Comparison of ENCODE assay signal across 7 cellular contexts in the genomic region with DNA sequence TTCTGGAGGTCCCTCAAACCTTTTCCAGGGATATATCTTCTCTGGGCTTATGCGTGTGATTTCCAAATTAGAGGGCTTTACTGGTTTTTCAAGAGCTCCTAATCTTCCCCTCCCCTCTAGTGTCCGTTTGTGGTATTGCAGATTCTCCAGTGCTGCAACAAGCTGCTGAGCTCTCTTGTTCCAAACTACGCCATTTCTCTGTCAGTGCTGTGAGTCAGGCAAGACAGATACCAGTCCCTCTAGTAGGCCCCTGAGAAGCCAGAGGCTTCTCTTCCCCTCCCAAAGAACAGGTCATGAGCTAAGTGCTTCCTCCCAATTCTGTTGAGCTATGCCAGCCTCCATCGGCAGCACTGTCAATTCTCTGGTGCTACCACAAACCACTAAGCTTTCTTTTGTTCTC.
DNase-seq lines count a peak whose midpoint lies in the region; ATAC-seq and TF ChIP-seq lines count a peak whose summit lies in the region.

No MANE protein-coding gene starts in this region.

- no peaks in the 10 kb centered on the region for H3K9me3 ChIP-seq in MM.1S (replicated peaks; ENCODE audit: insufficient read depth, low read length)
- peaks cover 0 to 6% of the 10 kb centered on the region in 2 donors for H3K9me3 ChIP-seq in left lung

- no peaks in the 10 kb centered on the region for H4K20me1 ChIP-seq in MM.1S (ENCODE audit: insufficient read depth, low read length)

- DNase-seq in GM10248 (ENCODE audit: extremely low spot score) = no peak
- peak; percentile 60 for DNase-seq in MM.1S
- DNase-seq in T-helper 22 cell (ENCODE audit: low read depth) = peak; percentile 5
- peak; percentile 10 to 76 for DNase-seq in T47D (ENCODE audit: low read depth in 1 of 2, low spot score in 1 of 2)
- DNase-seq in left lung = no peak
- peak; percentile 78 for DNase-seq in stimulated activated CD8-positive, alpha-beta memory T cell treated with anti-CD3 and anti-CD28 coated beads, Interleukin-4, amount 100 ng/mL, for 48 hours

- H3K9ac ChIP-seq in MM.1S (ENCODE audit: low read length) = no peak overlapping the region

- POLR2A ChIA-PET in GM10248 (lab: Yijun Ruan, JAX) = no interaction called here

- no peaks in the 10 kb centered on the region for H3K27me3 ChIP-seq in MM.1S (replicated peaks; ENCODE audit: insufficient read depth, low read length)
- no peaks in the 10 kb centered on the region for H3K27me3 ChIP-seq in left lung

- H2AFZ ChIP-seq in MM.1S (ENCODE audit: low read length) = no peak overlapping the region

- ATAC-seq in left lung (peak; percentile 91), GM18498 (IDR thresholded peaks at IDR 0.05; ENCODE audit: unreplicated experiment) (no peak)

- no peaks in the 10 kb centered on the region for H3F3A ChIP-seq in MM.1S (ENCODE audit: insufficient read depth, low read length)

- in situ Hi-C loops in T47D (cut with HindIII; ENCODE audit: low pct_unique_long_range_greater_than_20kb, low sequenced_read_pairs) = no loop called here

- CTCF ChIA-PET in GM10248 (lab: Yijun Ruan, JAX) = interaction anchor here (0.8 to 2.4 kb wide), 26 partner anchors 10 to 519 kb away, joined by 3 to 38 read pairs (median 4); no protein-coding TSS in a partner anchor

- no peaks in the 10 kb centered on the region for H3K9me2 ChIP-seq in MM.1S (replicated peaks; ENCODE audit: insufficient read depth, low read length)

- H3K36me3 ChIP-seq in MM.1S (replicated peaks; ENCODE audit: insufficient read depth, low read length) (0 out of 2 replicates have a peak, but pooled peaks cover 2% of the 10 kb centered on the region), left lung (no peaks in the 10 kb centered on the region)

- no peak overlapping the region for H3K4me2 ChIP-seq in MM.1S (ENCODE audit: low read depth, low read length)

- no peaks in the 10 kb centered on the region for H3K4me1 ChIP-seq in MM.1S (ENCODE audit: low read length)
- H3K4me1 ChIP-seq in left lung = no peaks in the 10 kb centered on the region

- H3K27ac ChIP-seq in MM.1S (ENCODE audit: low read length) (no peak overlapping the region), left lung (no peak overlapping the region)

- TF ChIP-seq CTCF in GM10248 (IDR thresholded peaks at IDR 0.05; ENCODE audit: control extremely low read depth, extremely low read depth, low read depth, missing control alignments) (peak; percentile 51), MM.1S (IDR thresholded peaks at IDR 0.05; ENCODE audit: low read length) (peak; percentile 85), left lung (IDR thresholded peaks at IDR 0.05) (peak; percentile 85 to 86)

- intact Hi-C loops in left lung (cut with DNase I) = no loop called here

- H3K79me2 ChIP-seq in MM.1S (ENCODE audit: low read length) = no peaks in the 10 kb centered on the region

- H3K4me3 ChIP-seq in MM.1S (ENCODE audit: low read length) (no peak overlapping the region), left lung (no peak overlapping the region)

Comparison
In these comparisons a context has a peak if more than half of its experiments do, and no peak if none do; other contexts are left out.
1. DNase-seq: peak in MM.1S (single experiment), T-helper 22 cell (single experiment), T47D (2 of 2) and stimulated activated CD8-positive, alpha-beta memory T cell treated with anti-CD3 and anti-CD28 coated beads, Interleukin-4, amount 100 ng/mL, for 48 hours (single experiment); none in GM10248 (single experiment) and left lung (0 of 2).
2. Peak in every context shown above with its lines, with median percentiles within 50 percentile points of each other: CTCF ChIP-seq.